In genomic region chrX:66918511-66918910, GRCh38 we compare ENCODE assay signal across 25 cellular contexts.
"Had no signal": no experiment of that assay in that cellular context is flagged by ENCODE, and none has a peak within 500 bp of the region (broad histone marks: within the 10 kb centered on the region; RNA-seq: fewer than 3 reads in every experiment).

No MANE protein-coding gene starts in this region.

- H3K27ac Mint-ChIP-seq: immature natural killer cell; naive thymus-derived CD8-positive, alpha-beta T cell; neural progenitor cell; stimulated activated naive B cell treated with anti-CD40 and anti-IgM and Interleukin-4, amounts not matched to agents 10 μg/mL and 1 μg/mL and 100 μg/mL, for 72 hours had no signal

- H3K36me3 Mint-ChIP-seq: immature natural killer cell; neural progenitor cell; stimulated activated naive B cell treated with anti-CD40 and anti-IgM and Interleukin-4, amounts not matched to agents 10 μg/mL and 1 μg/mL and 100 μg/mL, for 72 hours had no signal

- ATAC-seq: gastrocnemius medialis; left cardiac atrium; naive thymus-derived CD8-positive, alpha-beta T cell; right cardiac atrium; stimulated activated naive B cell treated with anti-CD40 and anti-IgM and Interleukin-4, amounts not matched to agents 10 μg/mL and 1 μg/mL and 100 μg/mL, for 72 hours had no signal

- H3K27me3 ChIP-seq: esophagus muscularis mucosa, gastrocnemius medialis, neural progenitor cell, ovary, spleen, stomach, transverse colon had no signal

- H3K27me3 Mint-ChIP-seq: central memory CD8-positive, alpha-beta T cell; naive thymus-derived CD8-positive, alpha-beta T cell had no signal

- H3K4me3 Mint-ChIP-seq: central memory CD8-positive, alpha-beta T cell; immature natural killer cell; naive thymus-derived CD8-positive, alpha-beta T cell; neural progenitor cell; stimulated activated naive B cell treated with anti-CD40 and anti-IgM and Interleukin-4, amounts not matched to agents 10 μg/mL and 1 μg/mL and 100 μg/mL, for 72 hours had no signal

- H3K36me3 ChIP-seq: esophagus muscularis mucosa, gastrocnemius medialis, neural progenitor cell, ovary, spleen, stomach, thoracic aorta, transverse colon had no signal

- H3K9ac ChIP-seq: neural progenitor cell had no signal

- H3K4me2 ChIP-seq: neural progenitor cell had no signal

- H3K27ac ChIP-seq: dorsolateral prefrontal cortex, epithelial cell of prostate, esophagus muscularis mucosa, gastrocnemius medialis, neural progenitor cell, ovary, spleen, stomach, transverse colon had no signal

- H3K4me1 ChIP-seq: esophagus muscularis mucosa, gastrocnemius medialis, neural progenitor cell, spleen, stomach, transverse colon had no signal

- H3K4me1 Mint-ChIP-seq: central memory CD8-positive, alpha-beta T cell; immature natural killer cell; naive thymus-derived CD8-positive, alpha-beta T cell; stimulated activated naive B cell treated with anti-CD40 and anti-IgM and Interleukin-4, amounts not matched to agents 10 μg/mL and 1 μg/mL and 100 μg/mL, for 72 hours had no signal

- H3K9me3 ChIP-seq: esophagus muscularis mucosa, gastrocnemius medialis, ovary, spleen, stomach, thoracic aorta, transverse colon had no signal

- H2AFZ ChIP-seq: neural progenitor cell had no signal

- H3K4me3 ChIP-seq: dorsolateral prefrontal cortex, esophagus muscularis mucosa, gastrocnemius medialis, neural progenitor cell, ovary, spleen, stomach, thoracic aorta, transverse colon had no signal

- DNase-seq: cortex of kidney; dorsolateral prefrontal cortex; effector memory CD4-positive, alpha-beta T cell; gastrocnemius medialis; glutamatergic neuron; immature natural killer cell; left cardiac atrium; mammary epithelial cell; naive thymus-derived CD8-positive, alpha-beta T cell; nucleus accumbens; ovary; right cardiac atrium; spleen; stimulated activated CD4-positive, alpha-beta T cell treated with anti-CD3 and anti-CD28 coated beads, Interleukin-15, amount 100 ng/mL, for 24 hours; stimulated activated CD4-positive, alpha-beta T cell treated with anti-CD3 and anti-CD28 coated beads, Interleukin-1b, Interleukin-23, amount 100 ng/mL, for 48 hours; stimulated activated CD4-positive, alpha-beta T cell treated with anti-CD3 and anti-CD28 coated beads, Interleukin-4, amount 100 ng/mL, for 4 hours; stimulated activated naive B cell treated with anti-CD40 and anti-IgM and Interleukin-4, amounts not matched to agents 10 μg/mL and 1 μg/mL and 100 μg/mL, for 72 hours; stomach; substantia nigra; transverse colon had no signal
